In genomic region chr14:75156111-75156510, GRCh38 we compare ENCODE assay signal across 22 cellular contexts.
"Had no signal": no experiment of that assay in that cellular context is flagged by ENCODE, and none has a peak within 500 bp of the region (broad histone marks: within the 10 kb centered on the region; RNA-seq: fewer than 3 reads in every experiment).

No MANE protein-coding gene starts in this region.

- H3K36me3 ChIP-seq: colonic mucosa, uterus had no signal

- H3K4me3 ChIP-seq: colonic mucosa, esophagus muscularis mucosa, gastrocnemius medialis, heart right ventricle, pancreas, tibial artery, upper lobe of left lung, uterus had no signal

- H3K9me3 ChIP-seq: colonic mucosa, esophagus muscularis mucosa, gastrocnemius medialis, heart right ventricle, pancreas, tibial artery, upper lobe of left lung, uterus had no signal

- H3K4me1 ChIP-seq: uterus had no signal

- H3K9me3 Mint-ChIP-seq: memory B cell, mesothelial cell of epicardium, nephron had no signal

- H3K27me3 Mint-ChIP-seq: memory B cell, progenitor cell of endocrine pancreas had no signal

- ATAC-seq: gastrocnemius medialis, heart right ventricle, left lobe of liver, right cardiac atrium had no signal

- H3K4me3 Mint-ChIP-seq: memory B cell, mesothelial cell of epicardium, nephron had no signal

- DNase-seq: colonic mucosa; dermis blood vessel endothelial cell; effector CD8-positive, alpha-beta T cell; gastrocnemius medialis; heart right ventricle; islet precursor cell; occipital lobe; pancreas; right cardiac atrium; small intestine; stimulated activated CD4-positive, alpha-beta T cell treated with anti-CD3 and anti-CD28 coated beads, Interleukin-2, amount 100 ng/mL, for 48 hours; stimulated activated naive CD8-positive, alpha-beta T cell treated with anti-CD3 and anti-CD28 coated beads, Interleukin-15, Interleukin-2, amounts not matched to agents 100 U/mL and 50 U/mL, for 24 hours; tibial artery; upper lobe of left lung; uterus had no signal

- H3K27ac ChIP-seq: colonic mucosa, epithelial cell of prostate, esophagus muscularis mucosa, heart right ventricle, pancreas, tibial artery, upper lobe of left lung, uterus had no signal

- H3K27ac Mint-ChIP-seq: mesothelial cell of epicardium, nephron had no signal

- H3K27me3 ChIP-seq: colonic mucosa, esophagus muscularis mucosa, gastrocnemius medialis, heart right ventricle, pancreas, tibial artery, upper lobe of left lung, uterus had no signal
